9 cellular contexts compared by ENCODE assay signal in the genomic region with DNA sequence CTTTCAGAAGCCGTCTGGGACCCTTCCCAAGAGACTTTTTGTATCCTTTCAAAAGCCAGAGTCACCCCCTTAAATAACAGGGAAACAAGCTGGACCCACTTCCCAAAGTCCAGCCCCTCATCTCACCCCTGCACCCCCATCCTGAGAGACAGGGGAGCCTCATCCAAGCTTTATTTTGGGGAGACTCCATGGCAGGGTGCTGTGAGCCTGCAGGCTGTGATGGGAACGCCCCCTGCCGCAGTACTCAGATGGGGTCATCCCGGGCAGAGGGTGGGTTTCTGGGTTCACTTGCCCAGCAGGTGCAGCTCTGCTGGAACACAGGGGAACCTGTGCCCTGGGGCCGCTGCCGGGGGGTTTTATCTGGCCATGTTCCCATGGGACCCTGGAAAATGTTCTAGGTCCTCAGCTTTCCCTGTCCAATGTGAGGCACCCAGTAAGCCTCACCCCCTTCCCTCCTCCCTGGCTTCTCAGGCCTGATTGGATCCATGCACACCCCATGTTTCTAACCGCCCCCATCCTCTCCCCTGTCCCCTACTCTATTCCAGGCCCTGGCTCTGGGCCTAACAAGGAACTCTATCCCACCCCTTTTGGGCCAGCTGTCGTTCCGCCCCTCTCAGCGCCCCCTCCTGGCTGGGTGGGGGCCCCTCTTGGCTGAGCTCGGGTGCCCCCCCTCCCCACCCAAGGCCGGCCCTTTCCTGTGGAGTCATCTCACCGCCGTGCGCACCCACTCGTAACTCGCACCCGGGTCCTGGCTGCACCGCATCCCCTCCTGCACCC. TPM values are rescaled to one million over a fixed set of nuclear protein-coding genes. Genes with fewer than 3 reads are reported as not detected.
DNase-seq lines count a peak whose midpoint lies in the region; ATAC-seq and TF ChIP-seq lines count a peak whose summit lies in the region.
"Had no signal": no experiment of that assay in that cellular context is flagged by ENCODE, and none has a peak within 500 bp of the region (broad histone marks: within the 10 kb centered on the region; RNA-seq: fewer than 3 reads in every experiment).

No MANE protein-coding gene starts in this region.

- H3K36me3 ChIP-seq in testis (ENCODE audit: low read depth, missing control alignments), result no peaks in the 10 kb centered on the region

- TF ChIP-seq POLR2A in erythroblast (IDR thresholded peaks at IDR 0.05; ENCODE audit: low read length) (no peak), testis (IDR thresholded peaks at IDR 0.05) (no peak)

- peak overlapping the region; percentile 56 to 68 for H3K4me3 ChIP-seq in testis

- H3K27me3 ChIP-seq in testis, result no peaks in the 10 kb centered on the region

- intact Hi-C loops in testis (cut with DNase I; ENCODE audit: low total_unique reads), result no loop called here

- DNase-seq in NCI-H1694 (lab: John Stamatoyannopoulos, UW), result peak; percentile 59
- DNase-seq in erythroblast (lab: John Stamatoyannopoulos, UW), result peak; percentile 19 to 29
- peak; percentile 78 to 87 for DNase-seq in lung microvascular endothelial cell (ENCODE audit: low read depth in 2 of 2)
- peak; percentile 79 for DNase-seq in testis
- no peak for DNase-seq in NOMO-1 treated with dmso at 0.1 percent for 144 hours (lab: John Stamatoyannopoulos, UW; ENCODE audit: unreplicated experiment)
- DNase-seq in GM13976 (ENCODE audit: low spot score), result no peak

- WGBS in testis, 2 donors, result 31 to 36% methylated on average over 8 to 18 of the region's 19 CpGs

- peak; percentile 6 to 16 (median 8) for TF ChIP-seq CTCF in testis (IDR thresholded peaks at IDR 0.05)
- no peak for TF ChIP-seq CTCF in GM13976 (IDR thresholded peaks at IDR 0.05; ENCODE audit: borderline replicate concordance, control extremely low read depth, extremely low read depth, insufficient read depth, missing control alignments)

- ATAC-seq in GM18867 (IDR thresholded peaks at IDR 0.05; ENCODE audit: unreplicated experiment), result no peak
- ATAC-seq in HG03097 (IDR thresholded peaks at IDR 0.05; ENCODE audit: low FRiP score, unreplicated experiment), result no peak

- H3K4me1 ChIP-seq in testis, result peaks cover 37% of the 10 kb centered on the region

- in situ Hi-C loops in GM13976 (cut with MboI; ENCODE audit: low sequenced_read_pairs, unreplicated experiment), result no loop called here

- no peaks in the 10 kb centered on the region for H3K9me3 ChIP-seq in testis

- H3K27ac ChIP-seq in testis, result peak overlapping the region; percentile 89 to 90

RNA-seq across cellular contexts. Expression of a gene that starts 1.0 kb away (rescaled TPM):
- 13.5 and 54.6 TPM in 2 replicates for total RNA-seq in lung microvascular endothelial cell
- total RNA-seq in testis, result 100 to 1,000 TPM in 1 of 2 donors, 10 to 100 TPM in 1; 82.6 to 105 TPM
- 3.8 TPM for polyA plus RNA-seq in testis (ENCODE audit: insufficient read depth, low read depth, low replicate concordance)
- polyA plus RNA-seq: IgD-negative memory B cell had no signal

RNA-seq across cellular contexts. Expression of a gene that starts 49.0 kb away (rescaled TPM):
- total RNA-seq in lung microvascular endothelial cell (55.1 and 61.3 TPM in 2 replicates), testis (10 to 100 TPM; 71.7 to 72.8 TPM)
- 49.1 TPM for polyA plus RNA-seq in testis (ENCODE audit: insufficient read depth, low read depth, low replicate concordance)

Comparison
In these comparisons a context has a peak if more than half of its experiments do, and no peak if none do; other contexts are left out.
1. DNase-seq: peak in NCI-H1694 (single experiment), erythroblast (2 of 2), lung microvascular endothelial cell (2 of 2) and testis (single experiment); none in NOMO-1 treated with dmso at 0.1 percent for 144 hours (single experiment) and GM13976 (single experiment).